In genomic region chr11:32884770-32885384, GRCh38 we compare ENCODE assay signal across 9 cellular contexts. TPM values are rescaled to one million over a fixed set of nuclear protein-coding genes. Genes with fewer than 3 reads are reported as not detected.
A peak's percentile ranks its signal among the peaks of the same experiment; 100 is the strongest.
DNase-seq lines count a peak whose midpoint lies in the region; ATAC-seq and TF ChIP-seq lines count a peak whose summit lies in the region.
"Had no signal": no experiment of that assay in that cellular context is flagged by ENCODE, and none has a peak within 500 bp of the region (broad histone marks: within the 10 kb centered on the region; RNA-seq: fewer than 3 reads in every experiment).

No MANE protein-coding gene starts in this region.

- H4K20me1 ChIP-seq in SU-DHL-6 (ENCODE audit: low read depth, low read length) = no peaks in the 10 kb centered on the region

- TF ChIP-seq CTCF in C4-2B (conservative IDR thresholded peaks at IDR 0.05) (peak; percentile 64), SU-DHL-6 (IDR thresholded peaks at IDR 0.05; ENCODE audit: insufficient read depth, low read length, poor library complexity, severe bottlenecking) (peak; percentile 14)

- H3K27me3 ChIP-seq in SU-DHL-6 (ENCODE audit: low read length) = no peaks in the 10 kb centered on the region

- intact Hi-C loops in left colon (cut with DNase I, micrococcal nuclease) = no loop called here

- H3K36me3 ChIP-seq in SU-DHL-6 (ENCODE audit: low read length) = no peaks in the 10 kb centered on the region

- H3K9me2 ChIP-seq in SU-DHL-6 (replicated peaks; ENCODE audit: insufficient read depth, low read length) = no peaks in the 10 kb centered on the region

- ATAC-seq in GM21447 (IDR thresholded peaks at IDR 0.05; ENCODE audit: unreplicated experiment) = peak; percentile 66
- ATAC-seq in left colon = peak; percentile 72
- no peak for ATAC-seq in HG03442 (IDR thresholded peaks at IDR 0.05; ENCODE audit: unreplicated experiment)
- no peak for ATAC-seq in GM21390 (IDR thresholded peaks at IDR 0.05; ENCODE audit: unreplicated experiment)

- no peaks in the 10 kb centered on the region for H3K9me3 ChIP-seq in SU-DHL-6 (ENCODE audit: insufficient read depth, low read length)

- no peak overlapping the region for H3K9ac ChIP-seq in SU-DHL-6 (ENCODE audit: low read length)

- no peak overlapping the region for H3K4me3 ChIP-seq in SU-DHL-6 (ENCODE audit: insufficient read depth, low read length, poor library complexity, severe bottlenecking)

- DNase-seq in left colon (no peak), DMS79 treated with DMSO at 0.1 percent for 48 hours (lab: John Stamatoyannopoulos, UW) (no peak), cortex of kidney (lab: John Stamatoyannopoulos, UW) (no peak)
- DNase-seq: stimulated activated CD4-positive, alpha-beta T cell treated with anti-CD3 and anti-CD28 coated beads, Interleukin-4, amount 100 ng/mL, for 1 hour had no signal

- H3F3A ChIP-seq in SU-DHL-6 (ENCODE audit: insufficient read depth) = no peaks in the 10 kb centered on the region

- H3K27ac ChIP-seq in C4-2B (no peak overlapping the region), SU-DHL-6 (ENCODE audit: low read depth, low read length) (no peak overlapping the region)

- H2AFZ ChIP-seq in SU-DHL-6 (ENCODE audit: low read depth, low read length, severe bottlenecking) = no peak overlapping the region

- no peak overlapping the region for H3K4me2 ChIP-seq in SU-DHL-6 (ENCODE audit: low read depth, low read length, poor library complexity, severe bottlenecking)

- H3K79me2 ChIP-seq in SU-DHL-6 (ENCODE audit: insufficient read depth, low read length) = no peaks in the 10 kb centered on the region

RNA-seq across cellular contexts. Expression of gene QSER1, which starts 7.7 kb away (rescaled TPM):
- total RNA-seq in left colon = 10 to 100 TPM; 18.6 to 22.8 TPM

RNA-seq across cellular contexts. Expression of gene PRRG4, which starts 55.1 kb away (rescaled TPM):
- total RNA-seq in left colon = 10 to 100 TPM; 15.8 to 19.0 TPM

Comparison
In these comparisons a context has a peak if more than half of its experiments do, and no peak if none do; other contexts are left out.
1. ATAC-seq: peak in GM21447 (single experiment) and left colon (single experiment); none in HG03442 (single experiment) and GM21390 (single experiment).